Comparison of ENCODE assay signal across 23 cellular contexts in genomic region chr1:41848216-41848952, GRCh38.
A peak's percentile ranks its signal among the peaks of the same experiment; 100 is the strongest.
DNase-seq lines count a peak whose midpoint lies in the region; ATAC-seq and TF ChIP-seq lines count a peak whose summit lies in the region.
"Had no signal": no experiment of that assay in that cellular context is flagged by ENCODE, and none has a peak within 500 bp of the region (broad histone marks: within the 10 kb centered on the region; RNA-seq: fewer than 3 reads in every experiment).

No MANE protein-coding gene starts in this region.

- DNase-seq in NCI-H2171 treated with DMSO at 0.1 percent for 48 hours (lab: John Stamatoyannopoulos, UW): peak; percentile 17
- no peak for DNase-seq in NCI-H2171 (lab: John Stamatoyannopoulos, UW)
- peak; percentile 32 to 60 for DNase-seq in NCI-H524 (lab: John Stamatoyannopoulos, UW)
- no peak for DNase-seq in RWPE2 (ENCODE audit: low spot score)
- DNase-seq in NOMO-1 treated with dmso at 0.1 percent for 144 hours (lab: John Stamatoyannopoulos, UW; ENCODE audit: unreplicated experiment): no peak
- no peak for DNase-seq in NCI-H526 treated with DMSO at 0.1 percent for 48 hours (lab: John Stamatoyannopoulos, UW)
- DNase-seq: 8988T, Calu3, EL, GF-D8, GOT3, HFFc6, NCI-H1092, NCI-H146, NCI-H2029, NCI-H2227 treated with DMSO at 0.1 percent for 48 hours, NCI-H774, RPMI8226, SIG-M5 had no signal

- H3K4me1 ChIP-seq in RWPE2 (ENCODE audit: insufficient read depth, poor library complexity, severe bottlenecking): peaks cover 46% of the 10 kb centered on the region
- H3K4me1 ChIP-seq: HAP-1 had no signal

- no peaks in the 10 kb centered on the region for H3K36me3 ChIP-seq in RWPE2 (ENCODE audit: low read depth)
- H3K36me3 ChIP-seq: HAP-1 had no signal

- no peak for ATAC-seq in RWPE2 (ENCODE audit: low read depth)
- no peak for ATAC-seq in GM21528 (IDR thresholded peaks at IDR 0.05; ENCODE audit: low FRiP score, unreplicated experiment)

- TF ChIP-seq CTCF in RWPE2 (IDR thresholded peaks at IDR 0.05; ENCODE audit: poor library complexity, severe bottlenecking): no peak

- H3K27me3 ChIP-seq in RWPE2 (ENCODE audit: insufficient read depth, poor library complexity, severe bottlenecking): no peaks in the 10 kb centered on the region

- no peaks in the 10 kb centered on the region for H3K9me3 ChIP-seq in RWPE2 (ENCODE audit: severe bottlenecking)
- H3K9me3 ChIP-seq: HAP-1 had no signal

- H3K27ac ChIP-seq in RWPE2 (ENCODE audit: poor library complexity, severe bottlenecking): peak overlapping the region; percentile 88
- H3K27ac ChIP-seq: KMS-11, SK-N-MC had no signal

- no peak overlapping the region for H3K4me3 ChIP-seq in RWPE2 (ENCODE audit: severe bottlenecking)
- H3K4me3 ChIP-seq: HAP-1, SK-N-MC had no signal

Comparison
In these comparisons a context has a peak if more than half of its experiments do, and no peak if none do; other contexts are left out.
1. DNase-seq: peak in NCI-H2171 treated with DMSO at 0.1 percent for 48 hours (single experiment) and NCI-H524 (2 of 2); none in NCI-H2171 (single experiment), RWPE2 (single experiment), NOMO-1 treated with dmso at 0.1 percent for 144 hours (single experiment) and NCI-H526 treated with DMSO at 0.1 percent for 48 hours (single experiment).